8 cellular contexts compared by ENCODE assay signal in the genomic region with DNA sequence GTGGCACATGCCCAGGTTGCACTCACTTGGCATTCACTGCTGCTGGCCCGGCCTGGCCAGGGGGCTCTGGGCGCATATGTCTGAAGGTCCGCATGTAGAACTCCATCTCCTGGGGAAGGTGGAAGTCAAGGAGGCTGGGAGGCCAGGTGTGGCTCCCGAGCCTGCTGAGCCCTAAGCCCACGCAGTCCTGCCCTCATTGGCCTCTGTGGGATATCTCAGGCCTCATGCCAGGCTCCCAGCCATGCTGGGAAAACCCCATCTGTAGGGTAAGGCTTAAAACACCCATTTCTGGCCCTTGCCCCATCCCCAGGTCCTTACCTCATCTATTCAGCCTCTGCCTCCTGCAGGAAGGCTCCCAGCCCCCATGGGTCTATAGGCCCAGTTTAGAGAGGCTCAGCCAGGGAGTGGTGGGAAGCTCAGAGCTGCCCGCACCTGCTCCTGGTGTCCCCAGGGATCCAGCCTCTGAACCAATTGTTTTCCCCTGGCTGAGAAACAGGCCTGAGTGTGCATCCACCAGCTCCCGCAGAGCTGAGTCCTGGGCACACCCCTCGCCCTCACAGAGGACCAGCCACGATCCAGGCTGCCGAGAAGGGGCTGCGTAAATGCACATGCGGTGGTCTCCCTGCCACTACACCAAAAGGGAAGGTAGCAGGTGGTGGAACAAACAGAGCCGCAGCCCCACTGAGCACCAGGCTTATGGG. TPM values are rescaled to one million over a fixed set of nuclear protein-coding genes. Genes with fewer than 3 reads are reported as not detected.
A peak's percentile ranks its signal among the peaks of the same experiment; 100 is the strongest.
DNase-seq lines count a peak whose midpoint lies in the region; ATAC-seq, FAIRE-seq and TF ChIP-seq lines count a peak whose summit lies in the region.

No MANE protein-coding gene starts in this region.

- 44 to 46% methylated on average over 13 of the region's 13 CpGs for WGBS in pancreas, 2 donors

- H3K27me3 Mint-ChIP-seq in dendritic cell treated with granulocyte-macrophage colony-stimulating factor and Interleukin-4, amounts not matched to agents 40 ng/mL and 50 ng/mL, for 4 days = peaks cover 65% of the 10 kb centered on the region
- H3K27me3 Mint-ChIP-seq in activated T-helper 2 cell treated with anti-CD3 and anti-CD28 coated beads, Interferon-gamma antibody, Interleukin-2, Interleukin-4, amounts not matched to agents 10 μg/mL and 5 μg/mL and 100 μg/mL, durations not matched to agents 14 hours and 24 hours and 36 hours (ENCODE audit: low read depth) = peaks cover 36% of the 10 kb centered on the region

- peak overlapping the region; percentile 63 for H3K27ac Mint-ChIP-seq in dendritic cell treated with granulocyte-macrophage colony-stimulating factor and Interleukin-4, amounts not matched to agents 40 ng/mL and 50 ng/mL, for 4 days
- no peak overlapping the region for H3K27ac Mint-ChIP-seq in activated T-helper 2 cell treated with anti-CD3 and anti-CD28 coated beads, Interferon-gamma antibody, Interleukin-2, Interleukin-4, amounts not matched to agents 10 μg/mL and 5 μg/mL and 100 μg/mL, durations not matched to agents 14 hours and 24 hours and 36 hours

- H3K36me3 Mint-ChIP-seq in dendritic cell treated with granulocyte-macrophage colony-stimulating factor and Interleukin-4, amounts not matched to agents 40 ng/mL and 50 ng/mL, for 4 days (ENCODE audit: low read depth) = no peaks in the 10 kb centered on the region
- H3K36me3 Mint-ChIP-seq in activated T-helper 2 cell treated with anti-CD3 and anti-CD28 coated beads, Interferon-gamma antibody, Interleukin-2, Interleukin-4, amounts not matched to agents 10 μg/mL and 5 μg/mL and 100 μg/mL, durations not matched to agents 14 hours and 24 hours and 36 hours (ENCODE audit: low read depth) = no peaks in the 10 kb centered on the region

- no peaks in the 10 kb centered on the region for H3K9me3 ChIP-seq in pancreas

- H3K4me3 ChIP-seq in pancreas = peak overlapping the region in 1 of 4 donors; percentile 4

- H3K9me3 Mint-ChIP-seq in dendritic cell treated with granulocyte-macrophage colony-stimulating factor and Interleukin-4, amounts not matched to agents 40 ng/mL and 50 ng/mL, for 4 days = no peaks in the 10 kb centered on the region
- no peaks in the 10 kb centered on the region for H3K9me3 Mint-ChIP-seq in activated T-helper 2 cell treated with anti-CD3 and anti-CD28 coated beads, Interferon-gamma antibody, Interleukin-2, Interleukin-4, amounts not matched to agents 10 μg/mL and 5 μg/mL and 100 μg/mL, durations not matched to agents 14 hours and 24 hours and 36 hours

- H3K4me1 ChIP-seq in pancreas = peaks cover 15 to 37% (median 17%) of the 10 kb centered on the region in 3 donors

- no peak overlapping the region for H3K4me3 Mint-ChIP-seq in dendritic cell treated with granulocyte-macrophage colony-stimulating factor and Interleukin-4, amounts not matched to agents 40 ng/mL and 50 ng/mL, for 4 days
- no peak overlapping the region for H3K4me3 Mint-ChIP-seq in activated T-helper 2 cell treated with anti-CD3 and anti-CD28 coated beads, Interferon-gamma antibody, Interleukin-2, Interleukin-4, amounts not matched to agents 10 μg/mL and 5 μg/mL and 100 μg/mL, durations not matched to agents 14 hours and 24 hours and 36 hours (ENCODE audit: low read depth)

- intact Hi-C loops in dendritic cell treated with granulocyte-macrophage colony-stimulating factor and Interleukin-4, amounts not matched to agents 40 ng/mL and 50 ng/mL, for 4 days (cut with micrococcal nuclease) = no loop called here
- intact Hi-C loops in pancreas (cut with DNase I) = no loop called here
- intact Hi-C loops in activated T-helper 2 cell treated with anti-CD3 and anti-CD28 coated beads, Interferon-gamma antibody, Interleukin-2, Interleukin-4, amounts not matched to agents 10 μg/mL and 5 μg/mL and 100 μg/mL, durations not matched to agents 14 hours and 24 hours and 36 hours (cut with micrococcal nuclease) = loop anchor here (5.0 kb wide), 1 partner anchor 133 kb away; no protein-coding TSS in a partner anchor

- ATAC-seq in pancreas = peak; percentile 56 to 65 (median 60)

- no peak for FAIRE-seq in pancreas (lab: Jason Lieb, UNC)
- FAIRE-seq in GM12892 (lab: Jason Lieb, UNC) = no peak

- H3K36me3 ChIP-seq in pancreas = no peaks in the 10 kb centered on the region

- TF ChIP-seq POLR2A in GM12892 (IDR thresholded peaks at IDR 0.05; ENCODE audit: low read depth, low read length) = no peak

- H3K27me3 ChIP-seq in pancreas = no peaks in the 10 kb centered on the region

- peaks cover 65% of the 10 kb centered on the region for H3K4me1 Mint-ChIP-seq in dendritic cell treated with granulocyte-macrophage colony-stimulating factor and Interleukin-4, amounts not matched to agents 40 ng/mL and 50 ng/mL, for 4 days (ENCODE audit: low read depth)
- peaks cover 4% of the 10 kb centered on the region for H3K4me1 Mint-ChIP-seq in activated T-helper 2 cell treated with anti-CD3 and anti-CD28 coated beads, Interferon-gamma antibody, Interleukin-2, Interleukin-4, amounts not matched to agents 10 μg/mL and 5 μg/mL and 100 μg/mL, durations not matched to agents 14 hours and 24 hours and 36 hours (ENCODE audit: low read depth)

- peak; percentile 7 for DNase-seq in DMS53 treated with DMSO at 0.1 percent for 48 hours (lab: John Stamatoyannopoulos, UW; ENCODE audit: unreplicated experiment)
- peak; percentile 98 for DNase-seq in NCI-H2107 treated with DMSO at 0.1 percent for 48 hours (lab: John Stamatoyannopoulos, UW; ENCODE audit: unreplicated experiment)
- DNase-seq in pancreas = peak; percentile 66 to 91 (median 84)
- DNase-seq in inferior parietal cortex (ENCODE audit: extremely low spot score) = no peak
- DNase-seq in activated T-helper 2 cell treated with anti-CD3 and anti-CD28 coated beads, Interferon-gamma antibody, Interleukin-2, Interleukin-4, amounts not matched to agents 10 μg/mL and 5 μg/mL and 100 μg/mL, durations not matched to agents 14 hours and 24 hours and 36 hours (ENCODE audit: low spot score) = no peak
- DNase-seq in foreskin melanocyte = no peak
- DNase-seq in GM12892 (ENCODE audit: insufficient read length) = no peak

- peak overlapping the region; percentile 59 to 89 (median 78) for H3K27ac ChIP-seq in pancreas

- TF ChIP-seq CTCF in pancreas (IDR thresholded peaks at IDR 0.05) = no peak

RNA-seq across cellular contexts. Expression of a gene that starts 2.3 kb away (rescaled TPM):
- total RNA-seq in pancreas = 10 to 100 TPM in 2 of 6 donors, 1 to 10 TPM in 4; 4.5 to 30.3 (median 7.1) TPM
- 10 to 100 TPM; 30.1 to 76.2 TPM for polyA plus RNA-seq in pancreas
- total RNA-seq in activated T-helper 2 cell treated with anti-CD3 and anti-CD28 coated beads, Interferon-gamma antibody, Interleukin-2, Interleukin-4, amounts not matched to agents 10 μg/mL and 5 μg/mL and 100 μg/mL, durations not matched to agents 14 hours and 24 hours and 36 hours = not detected in 2 replicates
- not detected for polyA plus RNA-seq in GM12892 (2012; ENCODE audit: missing spikeins)

RNA-seq across cellular contexts. Expression of a gene that starts 20.7 kb away (rescaled TPM):
- total RNA-seq in pancreas = 10 to 100 TPM in 2 of 6 donors, 1 to 10 TPM in 4; 8.1 to 11.3 (median 9.7) TPM
- 10 to 100 TPM; 11.2 to 15.2 TPM for polyA plus RNA-seq in pancreas
- total RNA-seq in activated T-helper 2 cell treated with anti-CD3 and anti-CD28 coated beads, Interferon-gamma antibody, Interleukin-2, Interleukin-4, amounts not matched to agents 10 μg/mL and 5 μg/mL and 100 μg/mL, durations not matched to agents 14 hours and 24 hours and 36 hours = 1.4 and 1.5 TPM in 2 replicates
- polyA plus RNA-seq in GM12892 (2012; ENCODE audit: missing spikeins) = 0.40 TPM

RNA-seq across cellular contexts. Expression of a gene that starts 35.3 kb away (rescaled TPM):
- total RNA-seq in pancreas = 1 to 10 TPM; 1.4 to 6.8 (median 5.0) TPM
- polyA plus RNA-seq in pancreas = 10 to 100 TPM in 1 of 2 donors, 1 to 10 TPM in 1; 7.7 to 11.3 TPM
- 1.7 and 2.8 TPM in 2 replicates for total RNA-seq in activated T-helper 2 cell treated with anti-CD3 and anti-CD28 coated beads, Interferon-gamma antibody, Interleukin-2, Interleukin-4, amounts not matched to agents 10 μg/mL and 5 μg/mL and 100 μg/mL, durations not matched to agents 14 hours and 24 hours and 36 hours
- 0.45 TPM for polyA plus RNA-seq in GM12892 (2012; ENCODE audit: missing spikeins)

Comparison
In these comparisons a context has a peak if more than half of its experiments do, and no peak if none do; other contexts are left out.
1. DNase-seq: peak in DMS53 treated with DMSO at 0.1 percent for 48 hours (single experiment), NCI-H2107 treated with DMSO at 0.1 percent for 48 hours (single experiment) and pancreas (6 of 6); none in inferior parietal cortex (single experiment), activated T-helper 2 cell treated with anti-CD3 and anti-CD28 coated beads, Interferon-gamma antibody, Interleukin-2, Interleukin-4, amounts not matched to agents 10 μg/mL and 5 μg/mL and 100 μg/mL, durations not matched to agents 14 hours and 24 hours and 36 hours (single experiment), foreskin melanocyte (single experiment) and GM12892 (single experiment).